8 cellular contexts compared by ENCODE assay signal in genomic region chr19:13861714-13862531, GRCh38.
DNase-seq lines count a peak whose midpoint lies in the region; ATAC-seq lines count a peak whose summit lies in the region.

No MANE protein-coding gene starts in this region.

- DNase-seq in NCI-H226 (peak; percentile 93), left kidney (ENCODE audit: low read depth, low spot score) (peak; percentile 96)
- peak; percentile 82 to 83 for DNase-seq in activated CD4-positive, alpha-beta T cell treated with anti-CD3 and anti-CD28 coated beads for 24 hours (ENCODE audit: low read depth in 2 of 2)
- peak; percentile 86 for DNase-seq in stimulated activated CD4-positive, alpha-beta T cell treated with anti-CD3 and anti-CD28 coated beads, Interleukin-1b, Interleukin-23, amount 100 ng/mL, for 48 hours

- no peaks in the 10 kb centered on the region for H3K36me3 ChIP-seq in ACC112 (ENCODE audit: insufficient read depth, low read length)

- H3K27ac ChIP-seq in ACC112 (ENCODE audit: low read depth, low read length) = peak overlapping the region; percentile 97
- peak overlapping the region; percentile 83 for H3K27ac ChIP-seq in cingulate gyrus (ENCODE audit: low read depth, low read length)

- ATAC-seq in GM18520 (IDR thresholded peaks at IDR 0.05; ENCODE audit: unreplicated experiment) = peak; percentile 78
- ATAC-seq in HG03097 (IDR thresholded peaks at IDR 0.05; ENCODE audit: low FRiP score, unreplicated experiment) = peak; percentile 63

- peak overlapping the region; percentile 82 for H3K4me3 ChIP-seq in ACC112 (ENCODE audit: low read depth, low read length)

- peak overlapping the region; percentile 85 for H2AFZ ChIP-seq in ACC112 (ENCODE audit: low read length, unreplicated experiment)

- peaks cover 12% of the 10 kb centered on the region; the same call in 1 of the 2 replicates for H3K27me3 ChIP-seq in ACC112 (ENCODE audit: insufficient read depth, low read length)

- no peaks in the 10 kb centered on the region for H3K79me2 ChIP-seq in ACC112 (ENCODE audit: control insufficient read depth, insufficient read depth, low read length, unreplicated experiment)

- H3K4me1 ChIP-seq in ACC112 (ENCODE audit: control insufficient read depth, insufficient read depth, low read length, unreplicated experiment) = peaks cover 6% of the 10 kb centered on the region

Comparison
In these comparisons a context has a peak if more than half of its experiments do, and no peak if none do; other contexts are left out.
1. Peak in every context shown above with its lines: DNase-seq, ATAC-seq, H3K4me3 ChIP-seq and H3K27ac ChIP-seq.